9 cellular contexts compared by ENCODE assay signal in genomic region chr6:75349262-75349984, GRCh38.
A peak's percentile ranks its signal among the peaks of the same experiment; 100 is the strongest.
DNase-seq lines count a peak whose midpoint lies in the region; ATAC-seq and TF ChIP-seq lines count a peak whose summit lies in the region.
"Had no signal": no experiment of that assay in that cellular context is flagged by ENCODE, and none has a peak within 500 bp of the region (broad histone marks: within the 10 kb centered on the region; RNA-seq: fewer than 3 reads in every experiment).

No MANE protein-coding gene starts in this region.

- H3K4me1 Mint-ChIP-seq in effector memory CD8-positive, alpha-beta T cell (ENCODE audit: low read depth in 2 of 2) = peaks cover 0 to 2% of the 10 kb centered on the region in 2 donors

- H3K9ac ChIP-seq in iPS-15b (ENCODE audit: low read depth, low read length) = peak overlapping the region; percentile 70
- H3K9ac ChIP-seq in smooth muscle cell (ENCODE audit: low read depth) = peak overlapping the region; percentile 29

- DNase-seq in DMS153 (lab: John Stamatoyannopoulos, UW) = peak; percentile 19
- no peak for DNase-seq in DMS153 treated with DMSO at 0.1 percent for 48 hours (lab: John Stamatoyannopoulos, UW; ENCODE audit: unreplicated experiment)
- DNase-seq in WERI-Rb-1 = peak; percentile 80
- DNase-seq in smooth muscle cell (lab: John Stamatoyannopoulos, UW; ENCODE audit: unreplicated experiment) = no peak
- DNase-seq in effector memory CD8-positive, alpha-beta T cell = no peak
- no peak for DNase-seq in RWPE1 (ENCODE audit: low spot score)

- H3K4me3 Mint-ChIP-seq in effector memory CD8-positive, alpha-beta T cell = no peak overlapping the region

- H3K4me1 ChIP-seq in iPS-15b (ENCODE audit: control insufficient read depth, insufficient read depth, low read length) = peaks cover 4% of the 10 kb centered on the region
- H3K4me1 ChIP-seq in smooth muscle cell (ENCODE audit: low read depth) = peaks cover 54% of the 10 kb centered on the region

- no peaks in the 10 kb centered on the region for H3F3A ChIP-seq in smooth muscle cell (ENCODE audit: low read depth)

- H3K27me3 ChIP-seq in WERI-Rb-1 (ENCODE audit: insufficient read depth, low read depth, severe bottlenecking) (no peaks in the 10 kb centered on the region), iPS-15b (ENCODE audit: control insufficient read depth, insufficient read depth, low read length) (no peaks in the 10 kb centered on the region), smooth muscle cell (ENCODE audit: low read depth) (no peaks in the 10 kb centered on the region)

- no peaks in the 10 kb centered on the region for H4K20me1 ChIP-seq in smooth muscle cell (ENCODE audit: low read depth)

- no peaks in the 10 kb centered on the region for H3K9me3 Mint-ChIP-seq in effector memory CD8-positive, alpha-beta T cell

- WGBS in smooth muscle cell (ENCODE audit: low lambda C conversion rate) = 4% methylated on average over 24 of the region's 24 CpGs

- H3K36me3 Mint-ChIP-seq in effector memory CD8-positive, alpha-beta T cell (ENCODE audit: insufficient read depth) = no peaks in the 10 kb centered on the region

- ATAC-seq in GM21381 (IDR thresholded peaks at IDR 0.05; ENCODE audit: unreplicated experiment) = no peak
- no peak for ATAC-seq in effector memory CD8-positive, alpha-beta T cell (replicated peaks)

- H3K36me3 ChIP-seq in WERI-Rb-1 = no peaks in the 10 kb centered on the region
- H3K36me3 ChIP-seq in iPS-15b (ENCODE audit: control insufficient read depth, insufficient read depth, low read length) = no peaks in the 10 kb centered on the region
- H3K36me3 ChIP-seq in smooth muscle cell (ENCODE audit: low read depth) = no peaks in the 10 kb centered on the region

- peaks cover 19 to 34% of the 10 kb centered on the region in 2 donors for H3K27me3 Mint-ChIP-seq in effector memory CD8-positive, alpha-beta T cell

- no peak overlapping the region for H3K27ac ChIP-seq in WERI-Rb-1
- no peak overlapping the region for H3K27ac ChIP-seq in smooth muscle cell (ENCODE audit: low read depth)
- no peak overlapping the region for H3K27ac ChIP-seq in RWPE1
- H3K27ac ChIP-seq: 22Rv1 had no signal

- H3K9me3 ChIP-seq in WERI-Rb-1 (ENCODE audit: severe bottlenecking) (no peaks in the 10 kb centered on the region), iPS-15b (ENCODE audit: control insufficient read depth, insufficient read depth, low read length) (no peaks in the 10 kb centered on the region), smooth muscle cell (replicated peaks; ENCODE audit: low read depth) (no peaks in the 10 kb centered on the region)

- no peaks in the 10 kb centered on the region for H3K79me2 ChIP-seq in smooth muscle cell (ENCODE audit: low read depth)

- H2AFZ ChIP-seq in smooth muscle cell (ENCODE audit: low read depth) = peak overlapping the region; percentile 75

- POLR2A ChIA-PET in RWPE1 (lab: Yijun Ruan, JAX; ENCODE audit: low non-redundant PET) = no interaction called here

- CTCF ChIA-PET in RWPE1 (lab: Yijun Ruan, JAX) = interaction anchor here (0.7 kb wide), 2 partner anchors 19 to 482 kb away, joined by 4 read pairs; no protein-coding TSS in a partner anchor

- peak overlapping the region; percentile 90 for H3K4me2 ChIP-seq in smooth muscle cell

- TF ChIP-seq CTCF in WERI-Rb-1 (IDR thresholded peaks at IDR 0.05; ENCODE audit: low read depth, low read length) (peak; percentile 35; the same call in 1 of the 2 replicates), smooth muscle cell (IDR thresholded peaks at IDR 0.05; ENCODE audit: borderline replicate concordance, insufficient read depth, poor library complexity, severe bottlenecking) (no peak), RWPE1 (conservative IDR thresholded peaks at IDR 0.05; ENCODE audit: low read depth) (no peak)

- H3K4me3 ChIP-seq in WERI-Rb-1 (ENCODE audit: low read depth, low read length) = peak overlapping the region; percentile 62
- peak overlapping the region; percentile 77 for H3K4me3 ChIP-seq in iPS-15b (ENCODE audit: low read depth, low read length)
- H3K4me3 ChIP-seq in smooth muscle cell = peak overlapping the region; percentile 46

- H3K27ac Mint-ChIP-seq in effector memory CD8-positive, alpha-beta T cell = no peak overlapping the region

Comparison
In these comparisons a context has a peak if more than half of its experiments do, and no peak if none do; other contexts are left out.
1. DNase-seq: peak in DMS153 (single experiment) and WERI-Rb-1 (single experiment); none in DMS153 treated with DMSO at 0.1 percent for 48 hours (single experiment), smooth muscle cell (single experiment), effector memory CD8-positive, alpha-beta T cell (0 of 3) and RWPE1 (single experiment).
2. Peak in every context shown above with its lines, with median percentiles within 50 percentile points of each other: H3K4me3 ChIP-seq.